8 cellular contexts compared by ENCODE assay signal in genomic region chr5:86617756-86618577, GRCh38. TPM values are rescaled to one million over a fixed set of nuclear protein-coding genes. Genes with fewer than 3 reads are reported as not detected.
DNase-seq lines count a peak whose midpoint lies in the region; ATAC-seq and TF ChIP-seq lines count a peak whose summit lies in the region.

Gene COX7C, plus strand, starts transcription at chr5:86617941. Its CDS starts 115 bp downstream, at chr5:86618056.

- no peak for TF ChIP-seq CTCF in upper lobe of right lung (IDR thresholded peaks at IDR 0.05)

- peak; percentile 95 for DNase-seq in NCI-H1694 treated with DMSO at 0.1 percent for 48 hours (lab: John Stamatoyannopoulos, UW)
- peak; percentile 69 to 85 (median 79) for DNase-seq in T-helper 17 cell
- peak; percentile 24 to 96 (median 84) for DNase-seq in amygdala (lab: John Stamatoyannopoulos, UW)
- DNase-seq in left cardiac atrium, result peak; percentile 93
- peak; percentile 92 for DNase-seq in posterior vena cava (ENCODE audit: low spot score)
- DNase-seq in upper lobe of right lung, result peak; percentile 86

- H3K36me3 Mint-ChIP-seq in T-helper 17 cell (ENCODE audit: low read depth), result peaks cover 6% of the 10 kb centered on the region

- H3K4me3 ChIP-seq in upper lobe of right lung, result peak within 1 kb of the TSS; percentile 84

- H3K4me1 ChIP-seq in upper lobe of right lung, result peaks cover 10% of the 10 kb centered on the region

- intact Hi-C loops in left cardiac atrium (cut with DNase I) (no loop called here), posterior vena cava (cut with DNase I) (no loop called here), upper lobe of right lung (cut with DNase I) (no loop called here)

- H3K27me3 Mint-ChIP-seq in T-helper 17 cell, result peaks cover 7% of the 10 kb centered on the region

- peaks cover 34% of the 10 kb centered on the region for H3K36me3 ChIP-seq in upper lobe of right lung

- ATAC-seq in HG02885 (IDR thresholded peaks at IDR 0.05; ENCODE audit: poor library complexity, unreplicated experiment) (peak; percentile 96), T-helper 17 cell (peak; percentile 96), left cardiac atrium (peak; percentile 99 to 100), upper lobe of right lung (peak; percentile 99)

- H3K4me1 Mint-ChIP-seq in T-helper 17 cell, result peaks cover 6% of the 10 kb centered on the region

- peak within 1 kb of the TSS; percentile 97 for H3K27ac Mint-ChIP-seq in T-helper 17 cell

- H3K27me3 ChIP-seq in upper lobe of right lung, result peaks cover 7% of the 10 kb centered on the region

- peak within 1 kb of the TSS; percentile 99 for H3K4me3 Mint-ChIP-seq in T-helper 17 cell

- H3K27ac ChIP-seq in upper lobe of right lung, result peak within 1 kb of the TSS; percentile 89

- H3K9me3 ChIP-seq in T-helper 17 cell (ENCODE audit: control insufficient read depth, low read length, poor library complexity, severe bottlenecking) (no peaks in the 10 kb centered on the region), upper lobe of right lung (no peaks in the 10 kb centered on the region)

- peak; percentile 59 for TF ChIP-seq POLR2A in GM15510 (IDR thresholded peaks at IDR 0.05; ENCODE audit: borderline replicate concordance, extremely low read depth, insufficient read length)

RNA-seq across cellular contexts. Expression of gene COX7C, which starts in this region (rescaled TPM):
- 100 to 1,000 TPM; 401 to 409 TPM for total RNA-seq in T-helper 17 cell
- total RNA-seq in left cardiac atrium, result 1,000 to 10,000 TPM; 1,509 to 1,557 TPM
- 100 to 1,000 TPM; 343 to 379 TPM for total RNA-seq in posterior vena cava
- total RNA-seq in upper lobe of right lung, result 395 TPM

Comparison
In these comparisons a context has a peak if more than half of its experiments do, and no peak if none do; other contexts are left out.
1. Peak in every context shown above with its lines: DNase-seq, ATAC-seq, H3K4me3 ChIP-seq and H3K27ac ChIP-seq.